1 cellular context compared by ENCODE assay signal in the genomic region with DNA sequence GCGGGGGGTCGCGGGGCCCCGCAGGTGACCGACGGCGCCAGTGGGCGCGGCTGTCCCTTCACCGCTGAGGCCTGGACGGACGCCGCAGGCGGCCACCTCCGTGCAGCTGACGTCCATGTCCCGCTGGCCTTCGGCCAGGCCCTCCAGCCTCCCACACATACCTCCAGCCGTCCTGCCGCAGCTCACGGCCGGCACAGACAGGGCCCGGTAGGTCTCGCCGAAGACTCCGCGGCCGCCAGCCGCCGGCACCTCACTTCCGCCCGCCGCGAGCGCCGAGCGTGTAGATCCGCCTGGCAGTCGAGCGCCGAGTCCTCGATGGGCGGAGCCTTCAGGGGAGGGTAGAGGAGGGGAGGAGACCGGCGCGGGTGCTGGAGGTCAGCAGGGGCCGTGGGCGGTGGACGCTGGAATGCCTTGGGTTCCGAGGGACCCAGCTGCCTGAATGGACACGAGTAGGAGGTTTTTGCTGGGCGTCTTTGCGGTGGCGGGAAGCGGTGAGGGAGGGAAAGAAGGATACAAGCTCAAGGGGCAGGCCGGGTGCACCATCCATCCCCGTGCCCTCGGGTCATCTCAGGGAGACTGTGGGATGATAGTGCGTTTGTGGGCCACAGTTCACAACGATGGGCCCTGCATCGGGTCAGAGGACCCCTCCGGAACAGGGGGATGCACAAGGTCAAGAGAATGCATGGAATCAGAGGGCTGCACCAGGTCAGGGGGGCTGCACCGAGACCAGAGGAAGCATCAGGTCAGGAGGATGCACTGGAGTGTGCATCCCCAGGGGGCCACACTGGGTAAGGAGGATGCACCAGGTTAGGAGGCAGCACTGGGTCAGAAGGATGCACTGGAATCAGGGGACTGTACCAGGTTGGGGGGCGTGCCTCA.
TF ChIP-seq lines count a peak whose summit lies in the region.

A gene with protein sequence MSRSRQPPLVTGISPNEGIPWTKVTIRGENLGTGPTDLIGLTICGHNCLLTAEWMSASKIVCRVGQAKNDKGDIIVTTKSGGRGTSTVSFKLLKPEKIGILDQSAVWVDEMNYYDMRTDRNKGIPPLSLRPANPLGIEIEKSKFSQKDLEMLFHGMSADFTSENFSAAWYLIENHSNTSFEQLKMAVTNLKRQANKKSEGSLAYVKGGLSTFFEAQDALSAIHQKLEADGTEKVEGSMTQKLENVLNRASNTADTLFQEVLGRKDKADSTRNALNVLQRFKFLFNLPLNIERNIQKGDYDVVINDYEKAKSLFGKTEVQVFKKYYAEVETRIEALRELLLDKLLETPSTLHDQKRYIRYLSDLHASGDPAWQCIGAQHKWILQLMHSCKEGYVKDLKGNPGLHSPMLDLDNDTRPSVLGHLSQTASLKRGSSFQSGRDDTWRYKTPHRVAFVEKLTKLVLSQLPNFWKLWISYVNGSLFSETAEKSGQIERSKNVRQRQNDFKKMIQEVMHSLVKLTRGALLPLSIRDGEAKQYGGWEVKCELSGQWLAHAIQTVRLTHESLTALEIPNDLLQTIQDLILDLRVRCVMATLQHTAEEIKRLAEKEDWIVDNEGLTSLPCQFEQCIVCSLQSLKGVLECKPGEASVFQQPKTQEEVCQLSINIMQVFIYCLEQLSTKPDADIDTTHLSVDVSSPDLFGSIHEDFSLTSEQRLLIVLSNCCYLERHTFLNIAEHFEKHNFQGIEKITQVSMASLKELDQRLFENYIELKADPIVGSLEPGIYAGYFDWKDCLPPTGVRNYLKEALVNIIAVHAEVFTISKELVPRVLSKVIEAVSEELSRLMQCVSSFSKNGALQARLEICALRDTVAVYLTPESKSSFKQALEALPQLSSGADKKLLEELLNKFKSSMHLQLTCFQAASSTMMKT (minus strand): TSS at position 282 of the 879 bp plus-strand sequence. CDS start 55,321 bp downstream, outside the sequence.

TF ChIP-seq in HepG2, 621 proteins besides CTCF, POLR2A, EP300 and RAD21 (continued from another document and continues in another):
- TF ChIP-seq, protein P1, sequence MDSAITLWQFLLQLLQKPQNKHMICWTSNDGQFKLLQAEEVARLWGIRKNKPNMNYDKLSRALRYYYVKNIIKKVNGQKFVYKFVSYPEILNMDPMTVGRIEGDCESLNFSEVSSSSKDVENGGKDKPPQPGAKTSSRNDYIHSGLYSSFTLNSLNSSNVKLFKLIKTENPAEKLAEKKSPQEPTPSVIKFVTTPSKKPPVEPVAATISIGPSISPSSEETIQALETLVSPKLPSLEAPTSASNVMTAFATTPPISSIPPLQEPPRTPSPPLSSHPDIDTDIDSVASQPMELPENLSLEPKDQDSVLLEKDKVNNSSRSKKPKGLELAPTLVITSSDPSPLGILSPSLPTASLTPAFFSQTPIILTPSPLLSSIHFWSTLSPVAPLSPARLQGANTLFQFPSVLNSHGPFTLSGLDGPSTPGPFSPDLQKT (CRISPR knock-in tag; IDR thresholded peaks at IDR 0.05; ENCODE audit: borderline replicate concordance): peak; percentile 98; the same call in 1 of the 2 replicates
- TF ChIP-seq ZNF224 (CRISPR knock-in tag; IDR thresholded peaks at IDR 0.05) (0 out of 2 replicates have a peak, but pooled peaks have one; percentile 31), FOXK2 (IDR thresholded peaks at IDR 0.05) (no peak), IKZF4 (CRISPR knock-in tag; IDR thresholded peaks at IDR 0.05; ENCODE audit: borderline replicate concordance, low read depth, not compliant biosample characterization) (peak; percentile 14), ZNF3 (CRISPR knock-in tag; IDR thresholded peaks at IDR 0.05) (no peak), ARNTL (CRISPR knock-in tag; IDR thresholded peaks at IDR 0.05) (peak; percentile 50; the same call in 1 of the 2 replicates), KAT7 (CRISPR knock-in tag; IDR thresholded peaks at IDR 0.05; ENCODE audit: borderline replicate concordance) (peak; percentile 99), ZNF180 (CRISPR knock-in tag; IDR thresholded peaks at IDR 0.05; ENCODE audit: borderline replicate concordance, low read depth) (0 out of 2 replicates have a peak, but pooled peaks have one; percentile 72), SRSF1 (optimal IDR thresholded peaks at IDR 0.05; ENCODE audit: low read depth, low read length) (peak; percentile 93), ZNF296 (CRISPR knock-in tag; conservative IDR thresholded peaks at IDR 0.05) (0 out of 2 replicates have a peak, but pooled peaks have one; percentile 44), ZNF839 (CRISPR knock-in tag; IDR thresholded peaks at IDR 0.05; ENCODE audit: borderline replicate concordance) (0 out of 2 replicates have a peak, but pooled peaks have one; percentile 24), BRD4 (CRISPR knock-in tag; IDR thresholded peaks at IDR 0.05) (peak; percentile 86; the same call in 1 of the 2 replicates), MLLT10 (CRISPR knock-in tag; IDR thresholded peaks at IDR 0.05) (no peak), ZNF724P (CRISPR knock-in tag; IDR thresholded peaks at IDR 0.05; ENCODE audit: borderline replicate concordance) (peak; percentile 93), IRF2 (CRISPR knock-in tag; IDR thresholded peaks at IDR 0.05) (peak; percentile 96), PLRG1 (conservative IDR thresholded peaks at IDR 0.05) (no peak), U2AF1 (optimal IDR thresholded peaks at IDR 0.05; ENCODE audit: low read depth, low read length) (no peak), ZNF343 (CRISPR knock-in tag; IDR thresholded peaks at IDR 0.05) (no peak; the same call in 1 of the 2 replicates), ZBTB42 (CRISPR knock-in tag; IDR thresholded peaks at IDR 0.05) (peak; percentile 94; the same call in 1 of the 2 replicates), FOXJ3 (CRISPR knock-in tag; IDR thresholded peaks at IDR 0.05; ENCODE audit: borderline replicate concordance) (no peak), ZNF264 (CRISPR knock-in tag; IDR thresholded peaks at IDR 0.05) (no peak; the same call in 1 of the 2 replicates), MED8 (CRISPR knock-in tag; IDR thresholded peaks at IDR 0.05; ENCODE audit: insufficient replicate concordance) (no peak)
- TF ChIP-seq, protein P2, sequence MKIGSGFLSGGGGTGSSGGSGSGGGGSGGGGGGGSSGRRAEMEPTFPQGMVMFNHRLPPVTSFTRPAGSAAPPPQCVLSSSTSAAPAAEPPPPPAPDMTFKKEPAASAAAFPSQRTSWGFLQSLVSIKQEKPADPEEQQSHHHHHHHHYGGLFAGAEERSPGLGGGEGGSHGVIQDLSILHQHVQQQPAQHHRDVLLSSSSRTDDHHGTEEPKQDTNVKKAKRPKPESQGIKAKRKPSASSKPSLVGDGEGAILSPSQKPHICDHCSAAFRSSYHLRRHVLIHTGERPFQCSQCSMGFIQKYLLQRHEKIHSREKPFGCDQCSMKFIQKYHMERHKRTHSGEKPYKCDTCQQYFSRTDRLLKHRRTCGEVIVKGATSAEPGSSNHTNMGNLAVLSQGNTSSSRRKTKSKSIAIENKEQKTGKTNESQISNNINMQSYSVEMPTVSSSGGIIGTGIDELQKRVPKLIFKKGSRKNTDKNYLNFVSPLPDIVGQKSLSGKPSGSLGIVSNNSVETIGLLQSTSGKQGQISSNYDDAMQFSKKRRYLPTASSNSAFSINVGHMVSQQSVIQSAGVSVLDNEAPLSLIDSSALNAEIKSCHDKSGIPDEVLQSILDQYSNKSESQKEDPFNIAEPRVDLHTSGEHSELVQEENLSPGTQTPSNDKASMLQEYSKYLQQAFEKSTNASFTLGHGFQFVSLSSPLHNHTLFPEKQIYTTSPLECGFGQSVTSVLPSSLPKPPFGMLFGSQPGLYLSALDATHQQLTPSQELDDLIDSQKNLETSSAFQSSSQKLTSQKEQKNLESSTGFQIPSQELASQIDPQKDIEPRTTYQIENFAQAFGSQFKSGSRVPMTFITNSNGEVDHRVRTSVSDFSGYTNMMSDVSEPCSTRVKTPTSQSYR (CRISPR knock-in tag; IDR thresholded peaks at IDR 0.05; ENCODE audit: borderline replicate concordance): peak; percentile 64; the same call in 1 of the 2 replicates
- TF ChIP-seq, protein P3, sequence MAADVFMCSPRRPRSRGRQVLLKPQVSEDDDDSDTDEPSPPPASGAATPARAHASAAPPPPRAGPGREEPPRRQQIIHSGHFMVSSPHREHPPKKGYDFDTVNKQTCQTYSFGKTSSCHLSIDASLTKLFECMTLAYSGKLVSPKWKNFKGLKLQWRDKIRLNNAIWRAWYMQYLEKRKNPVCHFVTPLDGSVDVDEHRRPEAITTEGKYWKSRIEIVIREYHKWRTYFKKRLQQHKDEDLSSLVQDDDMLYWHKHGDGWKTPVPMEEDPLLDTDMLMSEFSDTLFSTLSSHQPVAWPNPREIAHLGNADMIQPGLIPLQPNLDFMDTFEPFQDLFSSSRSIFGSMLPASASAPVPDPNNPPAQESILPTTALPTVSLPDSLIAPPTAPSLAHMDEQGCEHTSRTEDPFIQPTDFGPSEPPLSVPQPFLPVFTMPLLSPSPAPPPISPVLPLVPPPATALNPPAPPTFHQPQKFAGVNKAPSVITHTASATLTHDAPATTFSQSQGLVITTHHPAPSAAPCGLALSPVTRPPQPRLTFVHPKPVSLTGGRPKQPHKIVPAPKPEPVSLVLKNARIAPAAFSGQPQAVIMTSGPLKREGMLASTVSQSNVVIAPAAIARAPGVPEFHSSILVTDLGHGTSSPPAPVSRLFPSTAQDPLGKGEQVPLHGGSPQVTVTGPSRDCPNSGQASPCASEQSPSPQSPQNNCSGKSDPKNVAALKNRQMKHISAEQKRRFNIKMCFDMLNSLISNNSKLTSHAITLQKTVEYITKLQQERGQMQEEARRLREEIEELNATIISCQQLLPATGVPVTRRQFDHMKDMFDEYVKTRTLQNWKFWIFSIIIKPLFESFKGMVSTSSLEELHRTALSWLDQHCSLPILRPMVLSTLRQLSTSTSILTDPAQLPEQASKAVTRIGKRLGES (CRISPR knock-in tag; IDR thresholded peaks at IDR 0.05; ENCODE audit: borderline replicate concordance): peak; percentile 47; the same call in 1 of the 2 replicates
- TF ChIP-seq, protein P4, sequence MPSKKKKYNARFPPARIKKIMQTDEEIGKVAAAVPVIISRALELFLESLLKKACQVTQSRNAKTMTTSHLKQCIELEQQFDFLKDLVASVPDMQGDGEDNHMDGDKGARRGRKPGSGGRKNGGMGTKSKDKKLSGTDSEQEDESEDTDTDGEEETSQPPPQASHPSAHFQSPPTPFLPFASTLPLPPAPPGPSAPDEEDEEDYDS (CRISPR knock-in tag; IDR thresholded peaks at IDR 0.05): peak; percentile 68
- TF ChIP-seq, protein P5, sequence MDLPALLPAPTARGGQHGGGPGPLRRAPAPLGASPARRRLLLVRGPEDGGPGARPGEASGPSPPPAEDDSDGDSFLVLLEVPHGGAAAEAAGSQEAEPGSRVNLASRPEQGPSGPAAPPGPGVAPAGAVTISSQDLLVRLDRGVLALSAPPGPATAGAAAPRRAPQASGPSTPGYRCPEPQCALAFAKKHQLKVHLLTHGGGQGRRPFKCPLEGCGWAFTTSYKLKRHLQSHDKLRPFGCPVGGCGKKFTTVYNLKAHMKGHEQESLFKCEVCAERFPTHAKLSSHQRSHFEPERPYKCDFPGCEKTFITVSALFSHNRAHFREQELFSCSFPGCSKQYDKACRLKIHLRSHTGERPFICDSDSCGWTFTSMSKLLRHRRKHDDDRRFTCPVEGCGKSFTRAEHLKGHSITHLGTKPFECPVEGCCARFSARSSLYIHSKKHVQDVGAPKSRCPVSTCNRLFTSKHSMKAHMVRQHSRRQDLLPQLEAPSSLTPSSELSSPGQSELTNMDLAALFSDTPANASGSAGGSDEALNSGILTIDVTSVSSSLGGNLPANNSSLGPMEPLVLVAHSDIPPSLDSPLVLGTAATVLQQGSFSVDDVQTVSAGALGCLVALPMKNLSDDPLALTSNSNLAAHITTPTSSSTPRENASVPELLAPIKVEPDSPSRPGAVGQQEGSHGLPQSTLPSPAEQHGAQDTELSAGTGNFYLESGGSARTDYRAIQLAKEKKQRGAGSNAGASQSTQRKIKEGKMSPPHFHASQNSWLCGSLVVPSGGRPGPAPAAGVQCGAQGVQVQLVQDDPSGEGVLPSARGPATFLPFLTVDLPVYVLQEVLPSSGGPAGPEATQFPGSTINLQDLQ (CRISPR knock-in tag; IDR thresholded peaks at IDR 0.05): peak; percentile 51; the same call in 1 of the 2 replicates
- TF ChIP-seq, protein P6, sequence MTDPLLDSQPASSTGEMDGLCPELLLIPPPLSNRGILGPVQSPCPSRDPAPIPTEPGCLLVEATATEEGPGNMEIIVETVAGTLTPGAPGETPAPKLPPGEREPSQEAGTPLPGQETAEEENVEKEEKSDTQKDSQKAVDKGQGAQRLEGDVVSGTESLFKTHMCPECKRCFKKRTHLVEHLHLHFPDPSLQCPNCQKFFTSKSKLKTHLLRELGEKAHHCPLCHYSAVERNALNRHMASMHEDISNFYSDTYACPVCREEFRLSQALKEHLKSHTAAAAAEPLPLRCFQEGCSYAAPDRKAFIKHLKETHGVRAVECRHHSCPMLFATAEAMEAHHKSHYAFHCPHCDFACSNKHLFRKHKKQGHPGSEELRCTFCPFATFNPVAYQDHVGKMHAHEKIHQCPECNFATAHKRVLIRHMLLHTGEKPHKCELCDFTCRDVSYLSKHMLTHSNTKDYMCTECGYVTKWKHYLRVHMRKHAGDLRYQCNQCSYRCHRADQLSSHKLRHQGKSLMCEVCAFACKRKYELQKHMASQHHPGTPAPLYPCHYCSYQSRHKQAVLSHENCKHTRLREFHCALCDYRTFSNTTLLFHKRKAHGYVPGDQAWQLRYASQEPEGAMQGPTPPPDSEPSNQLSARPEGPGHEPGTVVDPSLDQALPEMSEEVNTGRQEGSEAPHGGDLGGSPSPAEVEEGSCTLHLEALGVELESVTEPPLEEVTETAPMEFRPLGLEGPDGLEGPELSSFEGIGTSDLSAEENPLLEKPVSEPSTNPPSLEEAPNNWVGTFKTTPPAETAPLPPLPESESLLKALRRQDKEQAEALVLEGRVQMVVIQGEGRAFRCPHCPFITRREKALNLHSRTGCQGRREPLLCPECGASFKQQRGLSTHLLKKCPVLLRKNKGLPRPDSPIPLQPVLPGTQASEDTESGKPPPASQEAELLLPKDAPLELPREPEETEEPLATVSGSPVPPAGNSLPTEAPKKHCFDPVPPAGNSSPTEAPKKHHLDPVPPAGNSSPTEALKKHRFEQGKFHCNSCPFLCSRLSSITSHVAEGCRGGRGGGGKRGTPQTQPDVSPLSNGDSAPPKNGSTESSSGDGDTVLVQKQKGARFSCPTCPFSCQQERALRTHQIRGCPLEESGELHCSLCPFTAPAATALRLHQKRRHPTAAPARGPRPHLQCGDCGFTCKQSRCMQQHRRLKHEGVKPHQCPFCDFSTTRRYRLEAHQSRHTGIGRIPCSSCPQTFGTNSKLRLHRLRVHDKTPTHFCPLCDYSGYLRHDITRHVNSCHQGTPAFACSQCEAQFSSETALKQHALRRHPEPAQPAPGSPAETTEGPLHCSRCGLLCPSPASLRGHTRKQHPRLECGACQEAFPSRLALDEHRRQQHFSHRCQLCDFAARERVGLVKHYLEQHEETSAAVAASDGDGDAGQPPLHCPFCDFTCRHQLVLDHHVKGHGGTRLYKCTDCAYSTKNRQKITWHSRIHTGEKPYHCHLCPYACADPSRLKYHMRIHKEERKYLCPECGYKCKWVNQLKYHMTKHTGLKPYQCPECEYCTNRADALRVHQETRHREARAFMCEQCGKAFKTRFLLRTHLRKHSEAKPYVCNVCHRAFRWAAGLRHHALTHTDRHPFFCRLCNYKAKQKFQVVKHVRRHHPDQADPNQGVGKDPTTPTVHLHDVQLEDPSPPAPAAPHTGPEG (CRISPR knock-in tag; IDR thresholded peaks at IDR 0.05): peak; percentile 66; the same call in 1 of the 2 replicates
- TF ChIP-seq, protein P7, sequence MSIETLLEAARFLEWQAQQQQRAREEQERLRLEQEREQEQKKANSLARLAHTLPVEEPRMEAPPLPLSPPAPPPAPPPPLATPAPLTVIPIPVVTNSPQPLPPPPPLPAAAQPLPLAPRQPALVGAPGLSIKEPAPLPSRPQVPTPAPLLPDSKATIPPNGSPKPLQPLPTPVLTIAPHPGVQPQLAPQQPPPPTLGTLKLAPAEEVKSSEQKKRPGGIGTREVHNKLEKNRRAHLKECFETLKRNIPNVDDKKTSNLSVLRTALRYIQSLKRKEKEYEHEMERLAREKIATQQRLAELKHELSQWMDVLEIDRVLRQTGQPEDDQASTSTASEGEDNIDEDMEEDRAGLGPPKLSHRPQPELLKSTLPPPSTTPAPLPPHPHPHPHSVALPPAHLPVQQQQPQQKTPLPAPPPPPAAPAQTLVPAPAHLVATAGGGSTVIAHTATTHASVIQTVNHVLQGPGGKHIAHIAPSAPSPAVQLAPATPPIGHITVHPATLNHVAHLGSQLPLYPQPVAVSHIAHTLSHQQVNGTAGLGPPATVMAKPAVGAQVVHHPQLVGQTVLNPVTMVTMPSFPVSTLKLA (IDR thresholded peaks at IDR 0.05): no peak
